15 cellular contexts compared by ENCODE assay signal in genomic region chr18:79355433-79356335, GRCh38. TPM values are rescaled to one million over a fixed set of nuclear protein-coding genes. Genes with fewer than 3 reads are reported as not detected.
A peak's percentile ranks its signal among the peaks of the same experiment; 100 is the strongest.
DNase-seq lines count a peak whose midpoint lies in the region; ATAC-seq and TF ChIP-seq lines count a peak whose summit lies in the region.
"Had no signal": no experiment of that assay in that cellular context is flagged by ENCODE, and none has a peak within 500 bp of the region (broad histone marks: within the 10 kb centered on the region; RNA-seq: fewer than 3 reads in every experiment).

No MANE protein-coding gene starts in this region.

- no peak for TF ChIP-seq POLR2A in ovary (IDR thresholded peaks at IDR 0.05)

- H3K27ac ChIP-seq in ovary: no peak overlapping the region

- intact Hi-C loops in ovary (cut with DNase I): no loop called here

- H3K4me3 ChIP-seq in GM12865 (ENCODE audit: low read depth, low read length) (no peak overlapping the region; the same call in 1 of the 2 replicates), ovary (no peak overlapping the region)

- peak; percentile 32 for DNase-seq in GM12865 (ENCODE audit: low read depth)
- DNase-seq in NCI-H2171 treated with DMSO at 0.1 percent for 48 hours (lab: John Stamatoyannopoulos, UW): no peak
- no peak for DNase-seq in activated CD8-positive, alpha-beta memory T cell treated with anti-CD3 and anti-CD28 coated beads, Interleukin-2, amount 50 U/mL, for 48 hours
- no peak for DNase-seq in ovary
- no peak for DNase-seq in dermis blood vessel endothelial cell
- DNase-seq: activated CD4-positive, alpha-beta T cell treated with anti-CD3 and anti-CD28 coated beads, Interleukin-2, amount 50 U/mL, for 1 hour; cortex of kidney; kidney glomerular epithelial cell; NCI-H524 treated with DMSO at 0.1 percent for 48 hours; SK-N-SH; stimulated activated naive CD8-positive, alpha-beta T cell treated with anti-CD3 and anti-CD28 coated beads, Interleukin-15, amount 100 ng/mL, for 72 hours had no signal

- H3K36me3 ChIP-seq in ovary: no peaks in the 10 kb centered on the region

- WGBS in ovary, 3 donors: 89 to 90% (median 89%) methylated on average over 26 of the region's 26 CpGs

- H3K9me3 ChIP-seq in ovary: no peaks in the 10 kb centered on the region
- H3K9me3 ChIP-seq: SK-N-SH had no signal

- H3K27me3 ChIP-seq in ovary: no peaks in the 10 kb centered on the region

- no peaks in the 10 kb centered on the region for H3K4me1 ChIP-seq in ovary (ENCODE audit: insufficient read depth)

- ATAC-seq in GM19438 (IDR thresholded peaks at IDR 0.05; ENCODE audit: low read depth, unreplicated experiment): peak; percentile 46
- ATAC-seq in HG02884 (IDR thresholded peaks at IDR 0.05; ENCODE audit: unreplicated experiment): peak; percentile 26
- peak; percentile 42 for ATAC-seq in HG03571 (IDR thresholded peaks at IDR 0.05; ENCODE audit: unreplicated experiment)
- ATAC-seq: activated naive CD4-positive, alpha-beta T cell treated with anti-CD3 and anti-CD28 coated beads, Interleukin-2, amount 50 U/mL, for 72 hours; stimulated activated naive CD8-positive, alpha-beta T cell treated with anti-CD3 and anti-CD28 coated beads, Interleukin-15, amount 100 ng/mL, for 72 hours had no signal

- TF ChIP-seq CTCF in GM12865 (IDR thresholded peaks at IDR 0.05; ENCODE audit: insufficient read depth, low read depth, low read length, missing control alignments) (no peak), ovary (IDR thresholded peaks at IDR 0.05) (no peak)

- TF ChIP-seq EP300 in ovary (IDR thresholded peaks at IDR 0.05): no peak

RNA-seq across cellular contexts. Expression of gene NFATC1, which starts 40.0 kb away (rescaled TPM):
- total RNA-seq in ovary (10 to 100 TPM; 10.2 to 28.3 (median 12.3) TPM), dermis blood vessel endothelial cell (17.0 and 19.3 TPM in 2 replicates)
- 10 to 100 TPM in 1 of 2 donors, 1 to 10 TPM in 1; 8.4 to 12.2 TPM for polyA plus RNA-seq in ovary
